17 cellular contexts compared by ENCODE assay signal in genomic region chr22:43537019-43537585, GRCh38.
A peak's percentile ranks its signal among the peaks of the same experiment; 100 is the strongest.
DNase-seq lines count a peak whose midpoint lies in the region; FAIRE-seq and TF ChIP-seq lines count a peak whose summit lies in the region.
"Had no signal": no experiment of that assay in that cellular context is flagged by ENCODE, and none has a peak within 500 bp of the region (broad histone marks: within the 10 kb centered on the region; RNA-seq: fewer than 3 reads in every experiment).

No MANE protein-coding gene starts in this region.

- no peaks in the 10 kb centered on the region for H3K4me1 Mint-ChIP-seq in HFFc6 (ENCODE audit: low read depth)
- H3K4me1 Mint-ChIP-seq: brain, GM23338 had no signal

- POLR2A ChIA-PET in OCI-LY7 (lab: Charles Lee): interaction anchor here (0.5 kb wide), 2 partner anchors 17 to 236 kb away, joined by 3 to 4 read pairs; no protein-coding TSS in a partner anchor

- H3K27me3 Mint-ChIP-seq in HFFc6 (ENCODE audit: insufficient read depth): peaks cover 5% of the 10 kb centered on the region; the same call in 1 of the 2 replicates
- H3K27me3 Mint-ChIP-seq: brain had no signal

- no peaks in the 10 kb centered on the region for H3K79me2 ChIP-seq in OCI-LY7 (ENCODE audit: insufficient read depth, low read depth, low read length)
- no peaks in the 10 kb centered on the region for H3K79me2 ChIP-seq in keratinocyte (ENCODE audit: control insufficient read depth, insufficient read depth, low read length)

- intact Hi-C loops in OCI-LY7 (cut with micrococcal nuclease; ENCODE audit: unreplicated experiment) (no loop called here), ascending aorta (cut with DNase I) (no loop called here)

- dilution Hi-C loops in keratinocyte (cut with MboI; ENCODE audit: extremely low pct_ligation_motif_present, low sequenced_read_pairs): no loop called here

- H3K27me3 ChIP-seq in keratinocyte (ENCODE audit: control insufficient read depth, extremely low read depth, insufficient read depth, low read length) (peaks cover 8% of the 10 kb centered on the region), ascending aorta (no peaks in the 10 kb centered on the region)
- H3K27me3 ChIP-seq: gastroesophageal sphincter had no signal

- H3K9me2 ChIP-seq in OCI-LY7 (ENCODE audit: insufficient read depth, low read length): no peaks in the 10 kb centered on the region

- in situ Hi-C loops in ACHN (cut with HindIII; ENCODE audit: low pct_ligation_motif_present, low pct_unique_long_range_greater_than_20kb, low sequenced_read_pairs): no loop called here

- no TSS peak for BruUV-seq in OCI-LY7 (replicated peaks; lab: Mats Ljungman, UMichigan)

- H2AFZ ChIP-seq in OCI-LY7 (ENCODE audit: low read length) (no peak overlapping the region), keratinocyte (ENCODE audit: control insufficient read depth, low read length) (no peak overlapping the region)
- H2AFZ ChIP-seq: GM23338 had no signal

- no peak for FAIRE-seq in keratinocyte (lab: Jason Lieb, UNC)
- FAIRE-seq: islet of Langerhans had no signal

- H3K4me1 ChIP-seq in OCI-LY7 (ENCODE audit: insufficient read depth, low read length, poor library complexity, severe bottlenecking) (no peaks in the 10 kb centered on the region), keratinocyte (ENCODE audit: control insufficient read depth, extremely low read depth, insufficient read depth, low read length) (peaks cover 22% of the 10 kb centered on the region), ascending aorta (no peaks in the 10 kb centered on the region)
- H3K4me1 ChIP-seq: gastroesophageal sphincter had no signal

- no peak overlapping the region for H3K4me3 ChIP-seq in OCI-LY7 (ENCODE audit: low read depth, low read length, poor library complexity, severe bottlenecking)
- H3K4me3 ChIP-seq in keratinocyte (ENCODE audit: control insufficient read depth in 2 of 3, extremely low read depth in 1 of 3, insufficient read depth in 2 of 3, low read depth in 1 of 3, low read length in 3 of 3): no peak overlapping the region
- no peak overlapping the region for H3K4me3 ChIP-seq in ascending aorta
- H3K4me3 ChIP-seq: gastroesophageal sphincter, GM23338 had no signal

- H3K36me3 ChIP-seq in OCI-LY7 (ENCODE audit: insufficient read depth, low read length): no peaks in the 10 kb centered on the region
- no peaks in the 10 kb centered on the region for H3K36me3 ChIP-seq in keratinocyte (ENCODE audit: control insufficient read depth in 2 of 2, extremely low read depth in 1 of 2, insufficient read depth in 2 of 2, low read length in 2 of 2)
- H3K36me3 ChIP-seq in ascending aorta: no peaks in the 10 kb centered on the region

- H3K4me3 Mint-ChIP-seq in HFFc6: no peak overlapping the region
- H3K4me3 Mint-ChIP-seq: brain, GM23338 had no signal

- H3K9me3 ChIP-seq in OCI-LY7 (ENCODE audit: low read length) (no peaks in the 10 kb centered on the region), keratinocyte (ENCODE audit: control insufficient read depth, low read depth, low read length) (no peaks in the 10 kb centered on the region), ascending aorta (no peaks in the 10 kb centered on the region)

- peaks cover 15% of the 10 kb centered on the region for H3K36me3 Mint-ChIP-seq in HFFc6 (ENCODE audit: low read depth)

- H3K4me2 ChIP-seq in OCI-LY7 (ENCODE audit: low read length) (no peak overlapping the region), keratinocyte (ENCODE audit: control insufficient read depth, extremely low read depth, insufficient read depth, low read depth, low read length) (no peak overlapping the region)
- H3K4me2 ChIP-seq: GM23338 had no signal

- TF ChIP-seq CTCF in HFFc6 (IDR thresholded peaks at IDR 0.05) (0 out of 2 replicates have a peak, but pooled peaks have one; percentile 25), OCI-LY7 (conservative IDR thresholded peaks at IDR 0.05; ENCODE audit: low read length) (peak; percentile 65), keratinocyte (optimal IDR thresholded peaks at IDR 0.05 in 1 of 3, IDR thresholded peaks at IDR 0.05 in 1 of 3, conservative IDR thresholded peaks at IDR 0.05 in 1 of 3; ENCODE audit: extremely low read depth in 1 of 3, insufficient read depth in 2 of 3, low read length in 3 of 3) (peak in 2 of 3 experiments; percentile 22 to 39), ascending aorta (IDR thresholded peaks at IDR 0.05) (no peak)

- peak; percentile 49 for DNase-seq in D341Med (ENCODE audit: low spot score)
- no peak for DNase-seq in HFFc6
- peak; percentile 13 for DNase-seq in OCI-LY7 (ENCODE audit: low spot score)
- DNase-seq in keratinocyte (ENCODE audit: low read depth, low spot score): no peak
- DNase-seq in ACHN: no peak
- DNase-seq in ascending aorta (ENCODE audit: low spot score in 2 of 2): no peak
- no peak for DNase-seq in RKO (ENCODE audit: low spot score)
- DNase-seq in anterior cingulate cortex (lab: John Stamatoyannopoulos, UW): no peak
- DNase-seq: activated effector memory CD4-positive, alpha-beta T cell treated with anti-CD3 and anti-CD28 coated beads, Interleukin-2, amount 50 U/mL, for 16 hours; NCI-H1436 treated with DMSO at 0.1 percent for 48 hours; NCI-H774; stimulated activated CD4-positive, alpha-beta T cell treated with anti-CD3 and anti-CD28 coated beads, Interleukin-4, amount 100 ng/mL, for 4 hours; SW 1271 had no signal

- no peak overlapping the region for H3K9ac ChIP-seq in keratinocyte (ENCODE audit: control insufficient read depth, extremely low read depth, insufficient read depth, low read length)

- peaks cover 81% of the 10 kb centered on the region for H3K9me3 Mint-ChIP-seq in HFFc6

- H3K9me1 ChIP-seq in keratinocyte (ENCODE audit: control insufficient read depth, extremely low read depth, insufficient read depth, low read length): no peaks in the 10 kb centered on the region

- no peak overlapping the region for H3K27ac Mint-ChIP-seq in HFFc6
- H3K27ac Mint-ChIP-seq: brain, GM23338 had no signal

- CTCF ChIA-PET in OCI-LY7 (lab: Charles Lee; ENCODE audit: unreplicated experiment): no interaction called here

- H3K27ac ChIP-seq in OCI-LY7 (ENCODE audit: low read depth, low read length, poor library complexity, severe bottlenecking) (no peak overlapping the region), keratinocyte (ENCODE audit: control insufficient read depth, insufficient read depth, low read length) (no peak overlapping the region), ascending aorta (no peak overlapping the region)
- H3K27ac ChIP-seq: gastroesophageal sphincter had no signal

- no peaks in the 10 kb centered on the region for H4K20me1 ChIP-seq in OCI-LY7 (ENCODE audit: insufficient read depth, low read length)
- H4K20me1 ChIP-seq in keratinocyte (ENCODE audit: control insufficient read depth, extremely low read depth, insufficient read depth, low read length): no peaks in the 10 kb centered on the region

Comparison
In these comparisons a context has a peak if more than half of its experiments do, and no peak if none do; other contexts are left out.
1. DNase-seq: peak in D341Med (single experiment) and OCI-LY7 (single experiment); none in HFFc6 (single experiment), keratinocyte (single experiment), ACHN (single experiment), ascending aorta (0 of 2), RKO (single experiment) and anterior cingulate cortex (0 of 58).
2. CTCF ChIP-seq: peak in HFFc6 (single experiment), OCI-LY7 (single experiment) and keratinocyte (2 of 3); none in ascending aorta (0 of 3).